Comparison of ENCODE assay signal across 8 cellular contexts in genomic region chr1:20732071-20732587, GRCh38. TPM values are rescaled to one million over a fixed set of nuclear protein-coding genes. Genes with fewer than 3 reads are reported as not detected.
DNase-seq lines count a peak whose midpoint lies in the region; ATAC-seq and TF ChIP-seq lines count a peak whose summit lies in the region.

No MANE protein-coding gene starts in this region.

- intact Hi-C loops in mucosa of descending colon (cut with DNase I, micrococcal nuclease) = no loop called here

- no peak for TF ChIP-seq CTCF in epithelial cell of esophagus (IDR thresholded peaks at IDR 0.05; ENCODE audit: insufficient read depth, low read depth, low read length, missing control alignments)
- no peak for TF ChIP-seq CTCF in mucosa of descending colon (IDR thresholded peaks at IDR 0.05)

- H3K36me3 ChIP-seq in mucosa of descending colon (ENCODE audit: low read depth) = no peaks in the 10 kb centered on the region

- H3K9me3 ChIP-seq in mucosa of descending colon = no peaks in the 10 kb centered on the region

- peak; percentile 41 for ATAC-seq in HG02852 (IDR thresholded peaks at IDR 0.05; ENCODE audit: unreplicated experiment)
- peak; percentile 60 for ATAC-seq in mucosa of descending colon
- no peak for ATAC-seq in HG02884 (IDR thresholded peaks at IDR 0.05; ENCODE audit: unreplicated experiment)

- DNase-seq in GM03348 (ENCODE audit: low spot score) = peak; percentile 95
- DNase-seq in NCI-H460 (ENCODE audit: extremely low read depth, low read depth) = peak; percentile 36
- peak; percentile 86 for DNase-seq in activated CD8-positive, alpha-beta memory T cell treated with anti-CD3 and anti-CD28 coated beads, Interleukin-2, amount 50 U/mL, for 48 hours
- peak; percentile 86 for DNase-seq in epithelial cell of esophagus (ENCODE audit: low read depth)
- peak in 2 of 3 donors; percentile 39 to 66 for DNase-seq in mucosa of descending colon
- peak; percentile 37 to 38 for DNase-seq in stimulated activated CD8-positive, alpha-beta memory T cell treated with anti-CD3 and anti-CD28 coated beads, Interleukin-7, amount 100 ng/mL, for 48 hours (ENCODE audit: extremely low read depth in 1 of 2, low read depth in 1 of 2)

- H3K4me1 ChIP-seq in mucosa of descending colon (ENCODE audit: low read depth) = peaks cover 23% of the 10 kb centered on the region

- H3K4me3 ChIP-seq in epithelial cell of esophagus (ENCODE audit: low read length) = peak overlapping the region; percentile 62
- no peak overlapping the region for H3K4me3 ChIP-seq in mucosa of descending colon

RNA-seq across cellular contexts. Expression of gene SH2D5, which starts 0.4 kb away (rescaled TPM):
- total RNA-seq in NCI-H460 (2014; rRNA removed; shearing (Covaris generic)) = 0.87 and 0.92 TPM in 2 replicates
- 1.8 and 2.9 TPM in 2 replicates for polyA plus RNA-seq in NCI-H460 (2014; cell fraction: nucleus; rRNA removed)
- total RNA-seq in mucosa of descending colon = under 1 TPM in 2 of 3 donors, not detected in 1; 0.07 to 0.09 TPM

RNA-seq across cellular contexts. Expression of gene KIF17, which starts 14.3 kb away (rescaled TPM):
- total RNA-seq in NCI-H460 (2014; rRNA removed; shearing (Covaris generic)) = 0.25 and 0.46 TPM in 2 replicates
- polyA plus RNA-seq in NCI-H460 (2014; cell fraction: nucleus; rRNA removed) = 0.05 and 0.13 TPM in 2 replicates
- total RNA-seq in mucosa of descending colon = under 1 TPM; 0.20 to 0.63 (median 0.53) TPM

RNA-seq across cellular contexts. Expression of gene HP1BP3, which starts 55.0 kb away (rescaled TPM):
- total RNA-seq in NCI-H460 (2014; rRNA removed; shearing (Covaris generic)) = 152 and 154 TPM in 2 replicates
- polyA plus RNA-seq in NCI-H460 (2014; cell fraction: nucleus; rRNA removed) = 233 and 350 TPM in 2 replicates
- 100 to 1,000 TPM; 168 to 276 (median 246) TPM for total RNA-seq in mucosa of descending colon

Comparison
In these comparisons a context has a peak if more than half of its experiments do, and no peak if none do; other contexts are left out.
1. DNase-seq: peak in every context shown above with its lines; median percentile 95 in GM03348; 86 in activated CD8-positive, alpha-beta memory T cell treated with anti-CD3 and anti-CD28 coated beads, Interleukin-2, amount 50 U/mL, for 48 hours; 86 in epithelial cell of esophagus; 52 in mucosa of descending colon; 38 in stimulated activated CD8-positive, alpha-beta memory T cell treated with anti-CD3 and anti-CD28 coated beads, Interleukin-7, amount 100 ng/mL, for 48 hours; 36 in NCI-H460.